Comparison of ENCODE assay signal across 1 cellular context in the genomic region with DNA sequence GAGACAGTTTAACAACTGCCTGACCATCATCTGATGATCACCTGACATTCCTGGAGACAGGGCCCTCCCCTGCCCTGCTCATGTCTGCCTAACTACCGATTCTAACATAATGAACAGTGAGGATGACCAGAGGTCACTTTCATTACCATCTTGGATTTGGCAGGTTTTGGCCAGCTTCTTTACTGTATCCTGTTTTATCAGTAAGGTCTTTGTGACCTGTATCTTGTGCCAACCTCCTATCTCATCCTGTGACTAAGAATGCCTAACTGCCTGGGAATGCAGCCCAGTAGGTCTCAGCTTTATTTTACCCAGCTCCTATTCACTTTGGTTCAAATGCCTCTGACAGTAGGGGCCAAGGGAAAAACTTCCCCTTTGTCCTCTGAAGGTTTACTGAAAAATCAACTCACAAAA.
TF ChIP-seq lines count a peak whose summit lies in the region.

No MANE protein-coding gene starts in this region.

TF ChIP-seq in HCT116, 20 proteins besides CTCF, POLR2A, EP300 and RAD21 (continued from another document):
- TF ChIP-seq FOSL1 (IDR thresholded peaks at IDR 0.05; ENCODE audit: low read depth) (peak; percentile 34; the same call in 1 of the 2 replicates), ZFX (IDR thresholded peaks at IDR 0.05) (no peak), CBX3 (IDR thresholded peaks at IDR 0.05; ENCODE audit: low read depth) (0 out of 2 replicates have a peak, but pooled peaks have one; percentile 15), JUND (IDR thresholded peaks at IDR 0.05) (peak; percentile 41; the same call in 1 of the 2 replicates), EZH2 (IDR thresholded peaks at IDR 0.05) (no peak), EZH2phosphoT487 (IDR thresholded peaks at IDR 0.05; ENCODE audit: borderline replicate concordance) (no peak), ELF1 (IDR thresholded peaks at IDR 0.05; ENCODE audit: borderline replicate concordance, low read depth) (no peak), ZNF274 (IDR thresholded peaks at IDR 0.05; ENCODE audit: low read depth, low read length) (no peak), SP1 (IDR thresholded peaks at IDR 0.05; ENCODE audit: low read depth) (peak; percentile 22; the same call in 1 of the 2 replicates)
- TF ChIP-seq, protein P1, sequence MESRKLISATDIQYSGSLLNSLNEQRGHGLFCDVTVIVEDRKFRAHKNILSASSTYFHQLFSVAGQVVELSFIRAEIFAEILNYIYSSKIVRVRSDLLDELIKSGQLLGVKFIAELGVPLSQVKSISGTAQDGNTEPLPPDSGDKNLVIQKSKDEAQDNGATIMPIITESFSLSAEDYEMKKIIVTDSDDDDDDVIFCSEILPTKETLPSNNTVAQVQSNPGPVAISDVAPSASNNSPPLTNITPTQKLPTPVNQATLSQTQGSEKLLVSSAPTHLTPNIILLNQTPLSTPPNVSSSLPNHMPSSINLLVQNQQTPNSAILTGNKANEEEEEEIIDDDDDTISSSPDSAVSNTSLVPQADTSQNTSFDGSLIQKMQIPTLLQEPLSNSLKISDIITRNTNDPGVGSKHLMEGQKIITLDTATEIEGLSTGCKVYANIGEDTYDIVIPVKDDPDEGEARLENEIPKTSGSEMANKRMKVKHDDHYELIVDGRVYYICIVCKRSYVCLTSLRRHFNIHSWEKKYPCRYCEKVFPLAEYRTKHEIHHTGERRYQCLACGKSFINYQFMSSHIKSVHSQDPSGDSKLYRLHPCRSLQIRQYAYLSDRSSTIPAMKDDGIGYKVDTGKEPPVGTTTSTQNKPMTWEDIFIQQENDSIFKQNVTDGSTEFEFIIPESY (IDR thresholded peaks at IDR 0.05; ENCODE audit: extremely low read depth, insufficient replicate concordance, low read length), result no peak
